Comparison of ENCODE assay signal across 29 cellular contexts in genomic region chr11:5310423-5310822, GRCh38. TPM values are rescaled to one million over a fixed set of nuclear protein-coding genes. Genes with fewer than 3 reads are reported as not detected.
DNase-seq lines count a peak whose midpoint lies in the region; ATAC-seq, FAIRE-seq and TF ChIP-seq lines count a peak whose summit lies in the region.
"Had no signal": no experiment of that assay in that cellular context is flagged by ENCODE, and none has a peak within 500 bp of the region (broad histone marks: within the 10 kb centered on the region; RNA-seq: fewer than 3 reads in every experiment).

No MANE protein-coding gene starts in this region.

- in situ Hi-C loops in IMR-90 (cut with MboI; ENCODE audit: low sequenced_read_pairs): no loop called here
- in situ Hi-C loops in K562 (cut with MboI): no loop called here

- H2BK20ac ChIP-seq in IMR-90 (ENCODE audit: low read depth, low read length): no peak overlapping the region

- H3K14ac ChIP-seq in IMR-90 (replicated peaks; ENCODE audit: low read depth, low read length): no peak overlapping the region

- H2AK5ac ChIP-seq in IMR-90 (ENCODE audit: low read depth, low read length): no peak overlapping the region

- intact Hi-C loops in IMR-90 (cut with micrococcal nuclease) (no loop called here), K562 (cut with micrococcal nuclease) (no loop called here)

- no peak overlapping the region for H2BK5ac ChIP-seq in IMR-90 (ENCODE audit: low read depth, low read length, poor library complexity, severe bottlenecking)

- no peak overlapping the region for H2AK9ac ChIP-seq in IMR-90 (replicated peaks; ENCODE audit: low read depth, low read length, poor library complexity)

- H3K23ac ChIP-seq in IMR-90 (ENCODE audit: low read depth, low read length): no peak overlapping the region

- POLR2A ChIA-PET in IMR-90 (lab: Charles Lee; ENCODE audit: unreplicated experiment): no interaction called here
- POLR2A ChIA-PET in K562 (lab: Yijun Ruan, JAX): no interaction called here

- TF ChIP-seq EP300 in K562 (IDR thresholded peaks at IDR 0.05; ENCODE audit: low read length): no peak

- no peaks in the 10 kb centered on the region for H3K79me1 ChIP-seq in IMR-90 (ENCODE audit: low read depth in 1 of 2, low read length in 2 of 2)

- no peak for FAIRE-seq in K562 (lab: Jason Lieb, UNC)
- FAIRE-seq: A204.1, GM12878, GM12892, GM18507 had no signal

- H4K91ac ChIP-seq in IMR-90 (ENCODE audit: insufficient read depth, low read depth, low read length): no peak overlapping the region

- H3K79me2 ChIP-seq in K562 (ENCODE audit: control insufficient read depth, insufficient read depth, low read length): peaks cover 52% of the 10 kb centered on the region

- no peak overlapping the region for H2BK120ac ChIP-seq in IMR-90 (ENCODE audit: low read depth, low read length)

- ATAC-seq in IMR-90 (ENCODE audit: low read depth) (no peak), K562 (no peak), HG02884 (IDR thresholded peaks at IDR 0.05; ENCODE audit: unreplicated experiment) (no peak), GM21529 (IDR thresholded peaks at IDR 0.05; ENCODE audit: unreplicated experiment) (no peak)
- ATAC-seq: GM12878 had no signal

- no peak overlapping the region for H3K56ac ChIP-seq in IMR-90 (ENCODE audit: extremely low read depth, insufficient read depth, low read length)

- no peak for TF ChIP-seq POLR2A in IMR-90 (IDR thresholded peaks at IDR 0.05; ENCODE audit: low read depth, low read length)
- no peak for TF ChIP-seq POLR2A in K562 (conservative IDR thresholded peaks at IDR 0.05)

- dilution Hi-C loops in IMR-90 (cut with HindIII; ENCODE audit: low sequenced_read_pairs, unreplicated experiment): no loop called here

- TF ChIP-seq RAD21 in IMR-90 (IDR thresholded peaks at IDR 0.05; ENCODE audit: low read length) (no peak), K562 (CRISPR knock-in tag; conservative IDR thresholded peaks at IDR 0.05 in 1 of 2, IDR thresholded peaks at IDR 0.05 in 1 of 2) (no peak)

- H3K9me1 ChIP-seq in IMR-90 (ENCODE audit: insufficient read depth, low read length) (no peaks in the 10 kb centered on the region), K562 (ENCODE audit: control insufficient read depth, insufficient read depth, low read length) (no peaks in the 10 kb centered on the region)

- H2AFZ ChIP-seq in IMR-90 (replicated peaks; ENCODE audit: low read length, poor library complexity) (no peak overlapping the region), K562 (ENCODE audit: low read depth, low read length) (no peak overlapping the region)

- no peak overlapping the region for H4K8ac ChIP-seq in IMR-90 (ENCODE audit: low read depth in 2 of 2, low read length in 2 of 2)

- H3K4me1 ChIP-seq in IMR-90 (ENCODE audit: control insufficient read depth, insufficient read depth, low read length) (no peaks in the 10 kb centered on the region), K562 (replicated peaks in 1 of 2; ENCODE audit: control insufficient read depth in 2 of 2, insufficient read depth in 2 of 2, low read length in 2 of 2) (no peaks in the 10 kb centered on the region; a peak in 1 of 5 replicates)
- H3K4me1 ChIP-seq: BE2C, BLaER1 had no signal

- no peak overlapping the region for H3K4me2 ChIP-seq in IMR-90 (ENCODE audit: low read depth, low read length)
- no peak overlapping the region for H3K4me2 ChIP-seq in K562 (ENCODE audit: insufficient read depth, low read length)
- H3K4me2 ChIP-seq: BLaER1 had no signal

- H3K9ac ChIP-seq in IMR-90 (ENCODE audit: low read depth, low read length) (no peak overlapping the region), K562 (ENCODE audit: insufficient read depth in 1 of 2, low read depth in 2 of 2, low read length in 2 of 2) (no peak overlapping the region)
- H3K9ac ChIP-seq: BLaER1 had no signal

- WGBS in IMR-90 (ENCODE audit: extremely low coverage in 2 of 2, insufficient read length in 1 of 2), 2 experiments: no CpG with 5 or more reads among the region's 1 CpG
- 90% methylated on average over 1 of the region's 1 CpG for WGBS in K562 (ENCODE audit: insufficient coverage, low coverage, missing lambda C conversion rate)

- H4K20me1 ChIP-seq in IMR-90 (ENCODE audit: insufficient read depth, low read length): no peaks in the 10 kb centered on the region
- no peaks in the 10 kb centered on the region for H4K20me1 ChIP-seq in K562 (replicated peaks; ENCODE audit: control insufficient read depth, insufficient read depth, low read length)
- H4K20me1 ChIP-seq: BLaER1 had no signal

- H3K27me3 ChIP-seq in IMR-90 (ENCODE audit: control insufficient read depth, insufficient read depth, low read length) (no peaks in the 10 kb centered on the region), K562 (ENCODE audit: control insufficient read depth in 2 of 2, insufficient read depth in 2 of 2, low read length in 2 of 2) (no peaks in the 10 kb centered on the region)
- H3K27me3 ChIP-seq: BE2C, BLaER1 had no signal

- TF ChIP-seq CTCF in IMR-90 (conservative IDR thresholded peaks at IDR 0.05; ENCODE audit: low read depth, low read length) (no peak), K562 (IDR thresholded peaks at IDR 0.05 in 2 of 3, conservative IDR thresholded peaks at IDR 0.05 in 1 of 3; ENCODE audit: insufficient read depth in 2 of 3, low read depth in 1 of 3, low read length in 3 of 3) (no peak)

- BruUV-seq in IMR-90 (replicated peaks; lab: Mats Ljungman, UMichigan): no TSS peak
- no TSS peak for BruUV-seq in K562 (replicated peaks; lab: Mats Ljungman, UMichigan)

- no peak overlapping the region for H3K4ac ChIP-seq in IMR-90 (ENCODE audit: low read depth, low read length)

- no peak overlapping the region for H3K27ac ChIP-seq in IMR-90 (ENCODE audit: insufficient read depth, low read length)
- no peak overlapping the region for H3K27ac ChIP-seq in K562 (ENCODE audit: extremely low read depth, low read depth, low read length)
- H3K27ac ChIP-seq: BLaER1 had no signal

- no peak overlapping the region for H3K18ac ChIP-seq in IMR-90 (ENCODE audit: low read depth, low read length)

- H4K5ac ChIP-seq in IMR-90 (ENCODE audit: low read depth, low read length): no peak overlapping the region

- CTCF ChIA-PET in IMR-90 (lab: Yijun Ruan, JAX) (no interaction called here), K562 (lab: Yijun Ruan, JAX; ENCODE audit: low intra/inter-chr PET ratio) (no interaction called here)

- H3K9me3 ChIP-seq in IMR-90 (ENCODE audit: control insufficient read depth, insufficient read depth, low read length) (no peaks in the 10 kb centered on the region), K562 (replicated peaks; ENCODE audit: control insufficient read depth, insufficient read depth, low read depth, low read length) (no peaks in the 10 kb centered on the region)
- H3K9me3 ChIP-seq: BE2C, BLaER1 had no signal

- DNase-seq in IMR-90 (no peak), K562 (ENCODE audit: extremely low read depth in 1 of 4, low spot score in 3 of 4) (no peak)
- DNase-seq: 8988T; ACHN; BE2C; C1 segment of cervical spinal cord; CD4-positive, alpha-beta memory T cell; CD4-positive, CD25-positive, alpha-beta regulatory T cell; CD8-positive, alpha-beta memory T cell; COR-L47; DMS 273 treated with DMSO at 0.1 percent for 48 hours; DMS153; DMS53; DMS79; DND-41; EL; GDM1 had no signal

- no peak overlapping the region for H3K4me3 ChIP-seq in IMR-90 (ENCODE audit: insufficient read depth, low read depth, low read length)
- H3K4me3 ChIP-seq in K562: no peak overlapping the region
- H3K4me3 ChIP-seq: BLaER1, GM12878 had no signal

- no peaks in the 10 kb centered on the region for H3K36me3 ChIP-seq in IMR-90 (ENCODE audit: control insufficient read depth, insufficient read depth, low read length)
- H3K36me3 ChIP-seq in K562 (ENCODE audit: control insufficient read depth, insufficient read depth, low read length): peaks cover 39% of the 10 kb centered on the region
- H3K36me3 ChIP-seq: BE2C, BLaER1 had no signal

- no peak overlapping the region for H2BK15ac ChIP-seq in IMR-90 (ENCODE audit: low read depth, low read length)

RNA-seq across cellular contexts. Expression of gene OR51B4, which starts 8.7 kb away (rescaled TPM):
- total RNA-seq in IMR-90 (2012; rRNA removed) (not detected in 2 replicates), K562 (2014; rRNA removed) (20.5 and 22.1 TPM in 2 replicates), K562 (2014; rRNA removed; fragmentation: Illumina TruSeq; extraction: Trizol) (48.3 and 56.4 TPM in 2 replicates), K562 (2015; rRNA removed; fragmentation: Illumina TruSeq; extraction: Trizol) (39.9 and 42.2 TPM in 2 replicates), K562 (2021) (43.8 and 48.2 TPM in 2 replicates)
- polyA plus RNA-seq in IMR-90 (2012; rRNA removed) (0.11 TPM in 1 of 2 replicates, not detected in the other), K562 (2011; rRNA removed) (64.6 and 65.5 TPM in 2 replicates), K562 (2014; fragmentation: Illumina TruSeq; extraction: Trizol) (53.2 and 55.8 TPM in 2 replicates), K562 (2014; fragmentation: Nextera tagmentation; extraction: Ambion mirVana) (10 to 100 TPM; 17.1 to 23.8 TPM), K562 (2014; rRNA removed) (22.8 and 32.9 TPM in 2 replicates)
- polyA plus RNA-seq in IMR-90 (2012; cell fraction: cytosol; rRNA removed): 0.16 TPM in 1 of 2 replicates, not detected in the other
- polyA plus RNA-seq in IMR-90 (2012; cell fraction: nucleus; rRNA removed; ENCODE audit: low replicate concordance): 0.09 TPM in 1 of 2 replicates, not detected in the other
- 113 and 179 TPM in 2 replicates for total RNA-seq in K562 (2011; cell fraction: chromatin; rRNA removed; ENCODE audit: low replicate concordance)
- 66.9 and 97.2 TPM in 2 replicates for total RNA-seq in K562 (2011; cell fraction: nucleolus; rRNA removed)
- total RNA-seq in K562 (2011; cell fraction: nucleoplasm; rRNA removed): 183 and 330 TPM in 2 replicates
- polyA plus RNA-seq in K562 (2011; cell fraction: cytosol; rRNA removed): 74.4 and 99.5 TPM in 2 replicates
- polyA plus RNA-seq in K562 (2011; cell fraction: nucleus; rRNA removed): 99.6 and 172 TPM in 2 replicates
- 23.1 and 52.0 TPM in 2 replicates for polyA plus RNA-seq in K562 (2012)
- polyA minus RNA-seq in K562 (2011; rRNA and poly(A)+ RNA removed): 157 and 184 TPM in 2 replicates
- polyA minus RNA-seq in K562 (2011; cell fraction: cytosol; rRNA and poly(A)+ RNA removed): 31.9 and 56.7 TPM in 2 replicates
- 102 and 129 TPM in 2 replicates for polyA minus RNA-seq in K562 (2011; cell fraction: nucleus; rRNA and poly(A)+ RNA removed)
- total RNA-seq: A673; CD4-positive, alpha-beta memory T cell; CD4-positive, CD25-positive, alpha-beta regulatory T cell; CD8-positive, alpha-beta memory T cell; Daoy; G401 had no signal
- polyA plus RNA-seq: CD14-positive monocyte; CD4-positive, alpha-beta memory T cell; CD4-positive, CD25-positive, alpha-beta regulatory T cell; CD8-positive, alpha-beta memory T cell had no signal

RNA-seq across cellular contexts. Expression of gene OR51B2, which starts 13.7 kb away (rescaled TPM):
- total RNA-seq in IMR-90 (2012; rRNA removed) (not detected in 2 replicates), K562 (2014; rRNA removed) (3.4 and 4.0 TPM in 2 replicates), K562 (2014; rRNA removed; fragmentation: Illumina TruSeq; extraction: Trizol) (6.6 TPM in 2 replicates), K562 (2015; rRNA removed; fragmentation: Illumina TruSeq; extraction: Trizol) (5.0 and 5.7 TPM in 2 replicates), K562 (2021) (3.3 and 4.0 TPM in 2 replicates)
- polyA plus RNA-seq in IMR-90 (2012; rRNA removed) (not detected in 2 replicates), K562 (2011; rRNA removed) (5.7 and 10.5 TPM in 2 replicates), K562 (2014; fragmentation: Illumina TruSeq; extraction: Trizol) (3.3 and 3.5 TPM in 2 replicates), K562 (2014; fragmentation: Nextera tagmentation; extraction: Ambion mirVana) (under 1 TPM; 0.38 to 0.84 TPM), K562 (2014; rRNA removed) (2.6 and 2.7 TPM in 2 replicates)
- polyA plus RNA-seq in IMR-90 (2012; cell fraction: cytosol; rRNA removed): not detected in 2 replicates
- not detected in 2 replicates for polyA plus RNA-seq in IMR-90 (2012; cell fraction: nucleus; rRNA removed; ENCODE audit: low replicate concordance)
- total RNA-seq in K562 (2011; cell fraction: chromatin; rRNA removed; ENCODE audit: low replicate concordance): 26.1 and 96.0 TPM in 2 replicates
- total RNA-seq in K562 (2011; cell fraction: nucleolus; rRNA removed): 17.0 and 25.1 TPM in 2 replicates
- total RNA-seq in K562 (2011; cell fraction: nucleoplasm; rRNA removed): 59.5 and 83.7 TPM in 2 replicates
- polyA plus RNA-seq in K562 (2011; cell fraction: cytosol; rRNA removed): 1.5 and 7.6 TPM in 2 replicates
- 19.3 and 33.3 TPM in 2 replicates for polyA plus RNA-seq in K562 (2011; cell fraction: nucleus; rRNA removed)
- polyA plus RNA-seq in K562 (2012): 1.0 and 3.5 TPM in 2 replicates
- polyA minus RNA-seq in K562 (2011; rRNA and poly(A)+ RNA removed): 47.7 and 115 TPM in 2 replicates
- 4.0 and 5.9 TPM in 2 replicates for polyA minus RNA-seq in K562 (2011; cell fraction: cytosol; rRNA and poly(A)+ RNA removed)
- 66.8 and 115 TPM in 2 replicates for polyA minus RNA-seq in K562 (2011; cell fraction: nucleus; rRNA and poly(A)+ RNA removed)
- total RNA-seq: A673; CD4-positive, alpha-beta memory T cell; CD4-positive, CD25-positive, alpha-beta regulatory T cell; CD8-positive, alpha-beta memory T cell; Daoy; G401; GM12878 had no signal
- polyA plus RNA-seq: AG04450; CD14-positive monocyte; CD4-positive, alpha-beta memory T cell; CD4-positive, CD25-positive, alpha-beta regulatory T cell; CD8-positive, alpha-beta memory T cell had no signal

RNA-seq across cellular contexts. Expression of gene OR51B5, which starts 32.9 kb away (rescaled TPM):
- total RNA-seq in IMR-90 (2012; rRNA removed) (0.54 and 0.56 TPM in 2 replicates), K562 (2014; rRNA removed) (81.2 and 89.6 TPM in 2 replicates), K562 (2014; rRNA removed; fragmentation: Illumina TruSeq; extraction: Trizol) (158 and 184 TPM in 2 replicates), K562 (2015; rRNA removed; fragmentation: Illumina TruSeq; extraction: Trizol) (104 and 109 TPM in 2 replicates), K562 (2021) (109 and 120 TPM in 2 replicates)
- polyA plus RNA-seq in IMR-90 (2012; rRNA removed) (0.09 and 0.29 TPM in 2 replicates), K562 (2011; rRNA removed) (137 and 216 TPM in 2 replicates), K562 (2014; fragmentation: Illumina TruSeq; extraction: Trizol) (154 and 176 TPM in 2 replicates), K562 (2014; fragmentation: Nextera tagmentation; extraction: Ambion mirVana) (10 to 100 TPM; 83.5 to 99.9 TPM), K562 (2014; rRNA removed) (111 and 113 TPM in 2 replicates)
- 0.04 TPM in 1 of 2 replicates, not detected in the other for polyA plus RNA-seq in IMR-90 (2012; cell fraction: cytosol; rRNA removed)
- 0.18 and 0.37 TPM in 2 replicates for polyA plus RNA-seq in IMR-90 (2012; cell fraction: nucleus; rRNA removed; ENCODE audit: low replicate concordance)
- total RNA-seq in K562 (2011; cell fraction: chromatin; rRNA removed; ENCODE audit: low replicate concordance): 138 and 316 TPM in 2 replicates
- 86.7 and 139 TPM in 2 replicates for total RNA-seq in K562 (2011; cell fraction: nucleolus; rRNA removed)
- 410 and 874 TPM in 2 replicates for total RNA-seq in K562 (2011; cell fraction: nucleoplasm; rRNA removed)
- polyA plus RNA-seq in K562 (2011; cell fraction: cytosol; rRNA removed): 103 and 220 TPM in 2 replicates
- polyA plus RNA-seq in K562 (2011; cell fraction: nucleus; rRNA removed): 302 and 401 TPM in 2 replicates
- 66.6 and 103 TPM in 2 replicates for polyA plus RNA-seq in K562 (2012)
- polyA minus RNA-seq in K562 (2011; rRNA and poly(A)+ RNA removed): 143 and 246 TPM in 2 replicates
- polyA minus RNA-seq in K562 (2011; cell fraction: cytosol; rRNA and poly(A)+ RNA removed): 55.8 and 81.5 TPM in 2 replicates
- 241 and 318 TPM in 2 replicates for polyA minus RNA-seq in K562 (2011; cell fraction: nucleus; rRNA and poly(A)+ RNA removed)
- total RNA-seq: A673; CD4-positive, alpha-beta memory T cell; CD4-positive, CD25-positive, alpha-beta regulatory T cell; CD8-positive, alpha-beta memory T cell; G401 had no signal
- polyA plus RNA-seq: CD14-positive monocyte; CD4-positive, alpha-beta memory T cell; CD8-positive, alpha-beta memory T cell had no signal

RNA-seq across cellular contexts. Expression of gene HBE1, which starts 40.7 kb away (rescaled TPM):
- total RNA-seq in IMR-90 (2012; rRNA removed) (1.4 and 3.2 TPM in 2 replicates), K562 (2014; rRNA removed) (1,522 and 1,641 TPM in 2 replicates), K562 (2014; rRNA removed; fragmentation: Illumina TruSeq; extraction: Trizol) (1,988 and 2,064 TPM in 2 replicates), K562 (2015; rRNA removed; fragmentation: Illumina TruSeq; extraction: Trizol) (594 and 612 TPM in 2 replicates), K562 (2021) (1,978 and 2,119 TPM in 2 replicates)
- polyA plus RNA-seq in IMR-90 (2012; rRNA removed) (7.7 and 12.7 TPM in 2 replicates), K562 (2011; rRNA removed) (1,590 and 10,250 TPM in 2 replicates), K562 (2014; fragmentation: Illumina TruSeq; extraction: Trizol) (2,663 and 2,874 TPM in 2 replicates), K562 (2014; fragmentation: Nextera tagmentation; extraction: Ambion mirVana) (1,000 to 10,000 TPM; 2,181 to 2,800 TPM), K562 (2014; rRNA removed) (2,730 and 3,408 TPM in 2 replicates)
- polyA plus RNA-seq in IMR-90 (2012; cell fraction: cytosol; rRNA removed): 13.7 and 33.6 TPM in 2 replicates
- polyA plus RNA-seq in IMR-90 (2012; cell fraction: nucleus; rRNA removed; ENCODE audit: low replicate concordance): 4.8 and 12.2 TPM in 2 replicates
- 428 and 488 TPM in 2 replicates for total RNA-seq in K562 (2011; cell fraction: chromatin; rRNA removed; ENCODE audit: low replicate concordance)
- total RNA-seq in K562 (2011; cell fraction: nucleolus; rRNA removed): 920 and 1,516 TPM in 2 replicates
- total RNA-seq in K562 (2011; cell fraction: nucleoplasm; rRNA removed): 1,288 and 1,316 TPM in 2 replicates
- polyA plus RNA-seq in K562 (2011; cell fraction: cytosol; rRNA removed): 2,905 and 13,663 TPM in 2 replicates
- 783 and 2,910 TPM in 2 replicates for polyA plus RNA-seq in K562 (2011; cell fraction: nucleus; rRNA removed)
- 1,158 and 1,777 TPM in 2 replicates for polyA plus RNA-seq in K562 (2012)
- polyA minus RNA-seq in K562 (2011; rRNA and poly(A)+ RNA removed): 579 and 3,233 TPM in 2 replicates
- polyA minus RNA-seq in K562 (2011; cell fraction: cytosol; rRNA and poly(A)+ RNA removed): 263 and 1,304 TPM in 2 replicates
- polyA minus RNA-seq in K562 (2011; cell fraction: nucleus; rRNA and poly(A)+ RNA removed): 90.1 and 239 TPM in 2 replicates
- total RNA-seq: A673; CD4-positive, alpha-beta memory T cell; CD4-positive, CD25-positive, alpha-beta regulatory T cell; CD8-positive, alpha-beta memory T cell; G401 had no signal
- polyA plus RNA-seq: CD14-positive monocyte; CD4-positive, alpha-beta memory T cell; CD4-positive, CD25-positive, alpha-beta regulatory T cell; CD8-positive, alpha-beta memory T cell had no signal

RNA-seq across cellular contexts. Expression of gene OR51B6, which starts 40.9 kb away (rescaled TPM):
- not detected in 2 replicates for total RNA-seq in IMR-90 (2012; rRNA removed)
- polyA plus RNA-seq in IMR-90 (2012; rRNA removed): not detected in 2 replicates
- polyA plus RNA-seq in IMR-90 (2012; cell fraction: cytosol; rRNA removed): not detected in 2 replicates
- 0.21 TPM in 1 of 2 replicates, not detected in the other for polyA plus RNA-seq in IMR-90 (2012; cell fraction: nucleus; rRNA removed; ENCODE audit: low replicate concordance)
- total RNA-seq in K562 (2011; cell fraction: chromatin; rRNA removed; ENCODE audit: low replicate concordance): 0.35 and 0.65 TPM in 2 replicates
- total RNA-seq in K562 (2011; cell fraction: nucleolus; rRNA removed): not detected in 2 replicates
- total RNA-seq in K562 (2011; cell fraction: nucleoplasm; rRNA removed): not detected in 2 replicates
- total RNA-seq in K562 (2014; rRNA removed): not detected in 2 replicates
- not detected in 2 replicates for total RNA-seq in K562 (2014; rRNA removed; fragmentation: Illumina TruSeq; extraction: Trizol)
- total RNA-seq in K562 (2015; rRNA removed; fragmentation: Illumina TruSeq; extraction: Trizol): not detected in 2 replicates
- total RNA-seq in K562 (2021): not detected in 2 replicates
- not detected in 2 replicates for polyA plus RNA-seq in K562 (2011; rRNA removed)
- not detected in 2 replicates for polyA plus RNA-seq in K562 (2011; cell fraction: cytosol; rRNA removed)
- polyA plus RNA-seq in K562 (2011; cell fraction: nucleus; rRNA removed): not detected in 2 replicates
- 0.08 and 0.11 TPM in 2 replicates for polyA plus RNA-seq in K562 (2012)
- polyA plus RNA-seq in K562 (2014; fragmentation: Illumina TruSeq; extraction: Trizol): not detected in 2 replicates
- polyA plus RNA-seq in K562 (2014; fragmentation: Nextera tagmentation; extraction: Ambion mirVana): under 1 TPM; 0.06 to 0.97 TPM
- not detected in 2 replicates for polyA plus RNA-seq in K562 (2014; rRNA removed)
- polyA minus RNA-seq in K562 (2011; rRNA and poly(A)+ RNA removed): not detected in 2 replicates
- not detected in 2 replicates for polyA minus RNA-seq in K562 (2011; cell fraction: cytosol; rRNA and poly(A)+ RNA removed)
- 0.40 and 0.89 TPM in 2 replicates for polyA minus RNA-seq in K562 (2011; cell fraction: nucleus; rRNA and poly(A)+ RNA removed)
- total RNA-seq: A673; CD4-positive, alpha-beta memory T cell; CD4-positive, CD25-positive, alpha-beta regulatory T cell; CD8-positive, alpha-beta memory T cell; Daoy; G401 had no signal
- polyA plus RNA-seq: AG04450; CD14-positive monocyte; CD4-positive, alpha-beta memory T cell; CD4-positive, CD25-positive, alpha-beta regulatory T cell; CD8-positive, alpha-beta memory T cell; GM12878 had no signal

Comparison
In these comparisons a context has a peak if more than half of its experiments do, and no peak if none do; other contexts are left out.
1. RNA of gene OR51B4, which starts 8.7 kb away (total RNA-seq): 20.5 to 330 TPM in K562; not detected in IMR-90; every median in the first group is over 10 times any median in the second.
2. RNA of gene OR51B5, which starts 32.9 kb away (total RNA-seq): 81.2 to 874 TPM in K562; 0.54 to 0.56 TPM in IMR-90; every median in the first group is over 10 times any median in the second.